Comparison of ENCODE assay signal across 1 cellular context in genomic region chr10:68560201-68560915, GRCh38.
TF ChIP-seq lines count a peak whose summit lies in the region.

TSS of gene TET1 (plus strand) at chr10:68560337. CDS start at chr10:68572339, 12,002 bp downstream.

TF ChIP-seq in HepG2, 621 proteins besides CTCF, POLR2A, EP300 and RAD21 (continued from another document and continues in another):
- TF ChIP-seq, protein P1, sequence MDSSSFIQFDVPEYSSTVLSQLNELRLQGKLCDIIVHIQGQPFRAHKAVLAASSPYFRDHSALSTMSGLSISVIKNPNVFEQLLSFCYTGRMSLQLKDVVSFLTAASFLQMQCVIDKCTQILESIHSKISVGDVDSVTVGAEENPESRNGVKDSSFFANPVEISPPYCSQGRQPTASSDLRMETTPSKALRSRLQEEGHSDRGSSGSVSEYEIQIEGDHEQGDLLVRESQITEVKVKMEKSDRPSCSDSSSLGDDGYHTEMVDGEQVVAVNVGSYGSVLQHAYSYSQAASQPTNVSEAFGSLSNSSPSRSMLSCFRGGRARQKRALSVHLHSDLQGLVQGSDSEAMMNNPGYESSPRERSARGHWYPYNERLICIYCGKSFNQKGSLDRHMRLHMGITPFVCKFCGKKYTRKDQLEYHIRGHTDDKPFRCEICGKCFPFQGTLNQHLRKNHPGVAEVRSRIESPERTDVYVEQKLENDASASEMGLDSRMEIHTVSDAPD (CRISPR knock-in tag; IDR thresholded peaks at IDR 0.05): peak; percentile 55; the same call in 1 of the 2 replicates
- no peak for TF ChIP-seq ZNF576 (CRISPR knock-in tag; IDR thresholded peaks at IDR 0.05)
- TF ChIP-seq FOXK2 (IDR thresholded peaks at IDR 0.05): no peak
- TF ChIP-seq CCDC6 (CRISPR knock-in tag; IDR thresholded peaks at IDR 0.05): peak; percentile 49; the same call in 1 of the 2 replicates
- no peak for TF ChIP-seq NR2C2 (CRISPR knock-in tag; IDR thresholded peaks at IDR 0.05; ENCODE audit: borderline replicate concordance)
- no peak for TF ChIP-seq RARG (CRISPR knock-in tag; IDR thresholded peaks at IDR 0.05; ENCODE audit: low read depth)
- no peak for TF ChIP-seq ZNF513 (CRISPR knock-in tag; conservative IDR thresholded peaks at IDR 0.05)
- peak; percentile 26; the same call in 1 of the 2 replicates for TF ChIP-seq FOSL2 (CRISPR knock-in tag; IDR thresholded peaks at IDR 0.05)
- no peak for TF ChIP-seq SMARCE1 (IDR thresholded peaks at IDR 0.05; ENCODE audit: borderline replicate concordance)
- TF ChIP-seq U2AF1 (optimal IDR thresholded peaks at IDR 0.05; ENCODE audit: low read depth, low read length): no peak
- no peak for TF ChIP-seq CSRNP2 (CRISPR knock-in tag; conservative IDR thresholded peaks at IDR 0.05; ENCODE audit: low read depth)
- no peak; the same call in 1 of the 2 replicates for TF ChIP-seq ZC3H13 (CRISPR knock-in tag; IDR thresholded peaks at IDR 0.05)
- no peak for TF ChIP-seq PAWR (CRISPR knock-in tag; IDR thresholded peaks at IDR 0.05; ENCODE audit: borderline replicate concordance)
- TF ChIP-seq ZNF703 (CRISPR knock-in tag; IDR thresholded peaks at IDR 0.05; ENCODE audit: borderline replicate concordance): peak; percentile 47; the same call in 1 of the 2 replicates
- TF ChIP-seq, protein P2, sequence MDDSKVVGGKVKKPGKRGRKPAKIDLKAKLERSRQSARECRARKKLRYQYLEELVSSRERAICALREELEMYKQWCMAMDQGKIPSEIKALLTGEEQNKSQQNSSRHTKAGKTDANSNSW (CRISPR knock-in tag; IDR thresholded peaks at IDR 0.05; ENCODE audit: borderline replicate concordance): 0 out of 2 replicates have a peak, but pooled peaks have one; percentile 32
- TF ChIP-seq HOXA9 (CRISPR knock-in tag; IDR thresholded peaks at IDR 0.05; ENCODE audit: borderline replicate concordance): no peak
- TF ChIP-seq RXRA (CRISPR knock-in tag; IDR thresholded peaks at IDR 0.05): peak; percentile 53; the same call in 1 of the 2 replicates
- 0 out of 2 replicates have a peak, but pooled peaks have one; percentile 51 for TF ChIP-seq GATAD1 (CRISPR knock-in tag; IDR thresholded peaks at IDR 0.05)
- TF ChIP-seq PBX3 (CRISPR knock-in tag; IDR thresholded peaks at IDR 0.05; ENCODE audit: borderline replicate concordance): no peak
- no peak for TF ChIP-seq JUNB (CRISPR knock-in tag; IDR thresholded peaks at IDR 0.05; ENCODE audit: borderline replicate concordance)
- no peak for TF ChIP-seq SATB2 (CRISPR knock-in tag; IDR thresholded peaks at IDR 0.05)
- no peak for TF ChIP-seq NFKBIZ (CRISPR knock-in tag; IDR thresholded peaks at IDR 0.05)
- no peak for TF ChIP-seq ZNF552 (CRISPR knock-in tag; IDR thresholded peaks at IDR 0.05; ENCODE audit: borderline replicate concordance)
- peak; percentile 43 for TF ChIP-seq TAF15 (IDR thresholded peaks at IDR 0.05; ENCODE audit: low read depth, low read length, poor library complexity, severe bottlenecking)
- no peak for TF ChIP-seq STAT5B (CRISPR knock-in tag; IDR thresholded peaks at IDR 0.05)
- 0 out of 2 replicates have a peak, but pooled peaks have one; percentile 71 for TF ChIP-seq THYN1 (CRISPR knock-in tag; IDR thresholded peaks at IDR 0.05; ENCODE audit: borderline replicate concordance, low read depth)
- TF ChIP-seq GABPB1 (CRISPR knock-in tag; IDR thresholded peaks at IDR 0.05): peak; percentile 60; the same call in 1 of the 2 replicates
- no peak for TF ChIP-seq ZNF510 (CRISPR knock-in tag; IDR thresholded peaks at IDR 0.05; ENCODE audit: low read depth)
- peak; percentile 12; the same call in 1 of the 2 replicates for TF ChIP-seq NFYB (CRISPR knock-in tag; IDR thresholded peaks at IDR 0.05)
- TF ChIP-seq ZNF431 (CRISPR knock-in tag; IDR thresholded peaks at IDR 0.05; ENCODE audit: borderline replicate concordance, low read depth): no peak
- TF ChIP-seq ZNF720 (CRISPR knock-in tag; IDR thresholded peaks at IDR 0.05): no peak
- no peak for TF ChIP-seq ZNF615 (CRISPR knock-in tag; IDR thresholded peaks at IDR 0.05; ENCODE audit: borderline replicate concordance)
- no peak for TF ChIP-seq ZKSCAN1 (IDR thresholded peaks at IDR 0.05; ENCODE audit: low read length)
- no peak for TF ChIP-seq ZNF660 (CRISPR knock-in tag; IDR thresholded peaks at IDR 0.05; ENCODE audit: borderline replicate concordance, low read depth)
- TF ChIP-seq ZNF574 (CRISPR knock-in tag; IDR thresholded peaks at IDR 0.05): peak; percentile 79
- TF ChIP-seq PHF5A (CRISPR knock-in tag; IDR thresholded peaks at IDR 0.05; ENCODE audit: low read depth, unreplicated experiment): no peak
- 0 out of 2 replicates have a peak, but pooled peaks have one; percentile 39 for TF ChIP-seq SMAD3 (CRISPR knock-in tag; IDR thresholded peaks at IDR 0.05)
- TF ChIP-seq FIP1L1 (IDR thresholded peaks at IDR 0.05; ENCODE audit: borderline replicate concordance, insufficient read depth, low read depth, low read length): no peak
- TF ChIP-seq MAFF (IDR thresholded peaks at IDR 0.05; ENCODE audit: low read depth, low read length): no peak
- TF ChIP-seq, protein P3, sequence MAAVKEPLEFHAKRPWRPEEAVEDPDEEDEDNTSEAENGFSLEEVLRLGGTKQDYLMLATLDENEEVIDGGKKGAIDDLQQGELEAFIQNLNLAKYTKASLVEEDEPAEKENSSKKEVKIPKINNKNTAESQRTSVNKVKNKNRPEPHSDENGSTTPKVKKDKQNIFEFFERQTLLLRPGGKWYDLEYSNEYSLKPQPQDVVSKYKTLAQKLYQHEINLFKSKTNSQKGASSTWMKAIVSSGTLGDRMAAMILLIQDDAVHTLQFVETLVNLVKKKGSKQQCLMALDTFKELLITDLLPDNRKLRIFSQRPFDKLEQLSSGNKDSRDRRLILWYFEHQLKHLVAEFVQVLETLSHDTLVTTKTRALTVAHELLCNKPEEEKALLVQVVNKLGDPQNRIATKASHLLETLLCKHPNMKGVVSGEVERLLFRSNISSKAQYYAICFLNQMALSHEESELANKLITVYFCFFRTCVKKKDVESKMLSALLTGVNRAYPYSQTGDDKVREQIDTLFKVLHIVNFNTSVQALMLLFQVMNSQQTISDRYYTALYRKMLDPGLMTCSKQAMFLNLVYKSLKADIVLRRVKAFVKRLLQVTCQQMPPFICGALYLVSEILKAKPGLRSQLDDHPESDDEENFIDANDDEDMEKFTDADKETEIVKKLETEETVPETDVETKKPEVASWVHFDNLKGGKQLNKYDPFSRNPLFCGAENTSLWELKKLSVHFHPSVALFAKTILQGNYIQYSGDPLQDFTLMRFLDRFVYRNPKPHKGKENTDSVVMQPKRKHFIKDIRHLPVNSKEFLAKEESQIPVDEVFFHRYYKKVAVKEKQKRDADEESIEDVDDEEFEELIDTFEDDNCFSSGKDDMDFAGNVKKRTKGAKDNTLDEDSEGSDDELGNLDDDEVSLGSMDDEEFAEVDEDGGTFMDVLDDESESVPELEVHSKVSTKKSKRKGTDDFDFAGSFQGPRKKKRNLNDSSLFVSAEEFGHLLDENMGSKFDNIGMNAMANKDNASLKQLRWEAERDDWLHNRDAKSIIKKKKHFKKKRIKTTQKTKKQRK (IDR thresholded peaks at IDR 0.05; ENCODE audit: low read length): no peak
- TF ChIP-seq LRRFIP1 (CRISPR knock-in tag; conservative IDR thresholded peaks at IDR 0.05): no peak
- TF ChIP-seq ZNF75D (CRISPR knock-in tag; IDR thresholded peaks at IDR 0.05; ENCODE audit: borderline replicate concordance): no peak
- TF ChIP-seq IKZF4 (CRISPR knock-in tag; IDR thresholded peaks at IDR 0.05; ENCODE audit: borderline replicate concordance, low read depth, not compliant biosample characterization): no peak
- TF ChIP-seq FLYWCH1 (CRISPR knock-in tag; IDR thresholded peaks at IDR 0.05): no peak
- TF ChIP-seq MXI1 (IDR thresholded peaks at IDR 0.05; ENCODE audit: borderline replicate concordance, low read depth, low read length): no peak; the same call in 2 of the 3 replicates
- TF ChIP-seq ZNF883 (CRISPR knock-in tag; IDR thresholded peaks at IDR 0.05; ENCODE audit: not compliant biosample characterization): no peak
- TF ChIP-seq ZNF788 (CRISPR knock-in tag; IDR thresholded peaks at IDR 0.05; ENCODE audit: borderline replicate concordance): peak; percentile 79; the same call in 1 of the 2 replicates
- no peak; the same call in 1 of the 2 replicates for TF ChIP-seq MYNN (CRISPR knock-in tag; IDR thresholded peaks at IDR 0.05; ENCODE audit: low read depth)
- TF ChIP-seq FOXC1 (CRISPR knock-in tag; IDR thresholded peaks at IDR 0.05; ENCODE audit: borderline replicate concordance): peak; percentile 83
- no peak for TF ChIP-seq ZNF567 (CRISPR knock-in tag; IDR thresholded peaks at IDR 0.05; ENCODE audit: borderline replicate concordance)
- peak; percentile 82; the same call in 1 of the 2 replicates for TF ChIP-seq GLI4 (CRISPR knock-in tag; IDR thresholded peaks at IDR 0.05; ENCODE audit: borderline replicate concordance)
- TF ChIP-seq DNMT1 (CRISPR knock-in tag; IDR thresholded peaks at IDR 0.05): no peak
- no peak; the same call in 1 of the 2 replicates for TF ChIP-seq ETV5 (CRISPR knock-in tag; IDR thresholded peaks at IDR 0.05; ENCODE audit: borderline replicate concordance)
- no peak for TF ChIP-seq GZF1 (CRISPR knock-in tag; IDR thresholded peaks at IDR 0.05)
